Comparison of ENCODE assay signal across 22 cellular contexts in genomic region chr2:146985753-146986152, GRCh38.
DNase-seq lines count a peak whose midpoint lies in the region; ATAC-seq and TF ChIP-seq lines count a peak whose summit lies in the region.
"Had no signal": no experiment of that assay in that cellular context is flagged by ENCODE, and none has a peak within 500 bp of the region (broad histone marks: within the 10 kb centered on the region; RNA-seq: fewer than 3 reads in every experiment).

No MANE protein-coding gene starts in this region.

- H3K4me2 ChIP-seq in BLaER1: peak overlapping the region; percentile 61

- H3K4me1 ChIP-seq in BLaER1: peaks cover 31% of the 10 kb centered on the region
- H3K4me1 ChIP-seq: parathyroid adenoma had no signal

- H3K27me3 ChIP-seq in BLaER1: no peaks in the 10 kb centered on the region
- no peaks in the 10 kb centered on the region for H3K27me3 ChIP-seq in CD4-positive, alpha-beta T cell (ENCODE audit: control insufficient read depth, insufficient read depth, low read length)

- no peaks in the 10 kb centered on the region for H3K9me3 ChIP-seq in BLaER1
- no peaks in the 10 kb centered on the region for H3K9me3 ChIP-seq in CD4-positive, alpha-beta T cell (ENCODE audit: control insufficient read depth, low read length)

- H3K27me3 Mint-ChIP-seq in endothelial cell (ENCODE audit: unreplicated experiment): no peaks in the 10 kb centered on the region
- H3K27me3 Mint-ChIP-seq in nephron progenitor cell (ENCODE audit: low read depth, poor library complexity): no peaks in the 10 kb centered on the region
- peaks cover 25% of the 10 kb centered on the region for H3K27me3 Mint-ChIP-seq in CD4-positive, alpha-beta T cell
- H3K27me3 Mint-ChIP-seq: activated naive CD4-positive, alpha-beta T cell treated with anti-CD3 and anti-CD28 coated beads, Interleukin-2, amount 10 ng/mL, durations not matched to agents 7 days and 5 days had no signal

- H3K4me3 ChIP-seq in BLaER1: no peak overlapping the region
- H3K4me3 ChIP-seq: skin epidermis had no signal

- H3K4me3 Mint-ChIP-seq in endothelial cell (ENCODE audit: unreplicated experiment) (no peak overlapping the region), nephron progenitor cell (no peak overlapping the region)
- no peak overlapping the region for H3K4me3 Mint-ChIP-seq in CD4-positive, alpha-beta T cell
- H3K4me3 Mint-ChIP-seq: activated CD4-positive, alpha-beta memory T cell treated with anti-CD3 and anti-CD28 coated beads for 36 hours; activated naive CD4-positive, alpha-beta T cell treated with anti-CD3 and anti-CD28 coated beads, Interleukin-2, amount 10 ng/mL, durations not matched to agents 7 days and 5 days; activated T-cell treated with anti-CD3 and anti-CD28 coated beads, Interleukin-2, amount 50 U/mL, for 24 hours had no signal

- no peaks in the 10 kb centered on the region for H4K20me1 ChIP-seq in BLaER1

- no peak overlapping the region; the same call in 1 of the 2 replicates for H3K27ac ChIP-seq in BLaER1
- no peak overlapping the region for H3K27ac ChIP-seq in CD4-positive, alpha-beta T cell (ENCODE audit: low read depth, low read length)
- H3K27ac ChIP-seq: C4-2B, HL-60, parathyroid adenoma had no signal

- POLR2A ChIA-PET in CD4-positive, alpha-beta T cell (lab: Charles Lee): no interaction called here

- DNase-seq in endothelial cell (ENCODE audit: low spot score) (no peak), nephron progenitor cell (no peak), islet precursor cell (no peak), KBM-7 (no peak)
- DNase-seq in CD4-positive, alpha-beta T cell: no peak
- DNase-seq: activated CD4-positive, alpha-beta memory T cell treated with anti-CD3 and anti-CD28 coated beads for 36 hours; activated naive CD4-positive, alpha-beta T cell treated with anti-CD3 and anti-CD28 coated beads, Interleukin-2, amount 10 ng/mL, durations not matched to agents 7 days and 5 days; activated T-cell treated with anti-CD3 and anti-CD28 coated beads, Interleukin-2, amount 50 U/mL, for 24 hours; DMS53; IMR-90; NCI-H1930; NCI-H446 treated with DMSO at 0.1 percent for 48 hours; T-helper 1 cell had no signal

- TF ChIP-seq CTCF in endothelial cell (IDR thresholded peaks at IDR 0.05; ENCODE audit: unreplicated experiment) (no peak), nephron progenitor cell (IDR thresholded peaks at IDR 0.05) (no peak)
- no peak for TF ChIP-seq CTCF in CD4-positive, alpha-beta T cell (IDR thresholded peaks at IDR 0.05)

- intact Hi-C loops in CD4-positive, alpha-beta T cell (cut with DNase I, micrococcal nuclease): no loop called here

- no peaks in the 10 kb centered on the region for H3K9me3 Mint-ChIP-seq in endothelial cell (ENCODE audit: unreplicated experiment)
- no peaks in the 10 kb centered on the region for H3K9me3 Mint-ChIP-seq in nephron progenitor cell
- no peaks in the 10 kb centered on the region for H3K9me3 Mint-ChIP-seq in CD4-positive, alpha-beta T cell
- H3K9me3 Mint-ChIP-seq: activated CD4-positive, alpha-beta memory T cell treated with anti-CD3 and anti-CD28 coated beads for 36 hours; activated naive CD4-positive, alpha-beta T cell treated with anti-CD3 and anti-CD28 coated beads, Interleukin-2, amount 10 ng/mL, durations not matched to agents 7 days and 5 days; activated T-cell treated with anti-CD3 and anti-CD28 coated beads, Interleukin-2, amount 50 U/mL, for 24 hours had no signal

- CTCF ChIA-PET in CD4-positive, alpha-beta T cell (lab: Charles Lee): no interaction called here

- peaks cover 12% of the 10 kb centered on the region for H3K4me1 Mint-ChIP-seq in endothelial cell (ENCODE audit: unreplicated experiment)
- H3K4me1 Mint-ChIP-seq in nephron progenitor cell: peaks cover 29% of the 10 kb centered on the region
- H3K4me1 Mint-ChIP-seq in CD4-positive, alpha-beta T cell (ENCODE audit: low read depth): no peaks in the 10 kb centered on the region
- H3K4me1 Mint-ChIP-seq: activated naive CD4-positive, alpha-beta T cell treated with anti-CD3 and anti-CD28 coated beads, Interleukin-2, amount 10 ng/mL, durations not matched to agents 7 days and 5 days had no signal

- no peaks in the 10 kb centered on the region for H3K36me3 ChIP-seq in BLaER1

- ATAC-seq in HG03520 (IDR thresholded peaks at IDR 0.05; ENCODE audit: unreplicated experiment) (peak; percentile 25), HG02623 (IDR thresholded peaks at IDR 0.05; ENCODE audit: unreplicated experiment) (no peak)
- no peak for ATAC-seq in CD4-positive, alpha-beta T cell (ENCODE audit: poor library complexity)
- ATAC-seq: left lobe of liver, Right ventricle myocardium inferior had no signal

- H3K27ac Mint-ChIP-seq in endothelial cell (ENCODE audit: unreplicated experiment) (peak overlapping the region; percentile 38), nephron progenitor cell (peak overlapping the region; percentile 88)
- H3K27ac Mint-ChIP-seq in CD4-positive, alpha-beta T cell: no peak overlapping the region
- H3K27ac Mint-ChIP-seq: activated CD4-positive, alpha-beta memory T cell treated with anti-CD3 and anti-CD28 coated beads for 36 hours; activated naive CD4-positive, alpha-beta T cell treated with anti-CD3 and anti-CD28 coated beads, Interleukin-2, amount 10 ng/mL, durations not matched to agents 7 days and 5 days; activated T-cell treated with anti-CD3 and anti-CD28 coated beads, Interleukin-2, amount 50 U/mL, for 24 hours had no signal

- H3K36me3 Mint-ChIP-seq in endothelial cell (ENCODE audit: low read depth, unreplicated experiment): no peaks in the 10 kb centered on the region
- no peaks in the 10 kb centered on the region for H3K36me3 Mint-ChIP-seq in nephron progenitor cell (ENCODE audit: low read depth)
- no peaks in the 10 kb centered on the region for H3K36me3 Mint-ChIP-seq in CD4-positive, alpha-beta T cell (ENCODE audit: low read depth)
- H3K36me3 Mint-ChIP-seq: activated CD4-positive, alpha-beta memory T cell treated with anti-CD3 and anti-CD28 coated beads for 36 hours; activated naive CD4-positive, alpha-beta T cell treated with anti-CD3 and anti-CD28 coated beads, Interleukin-2, amount 10 ng/mL, durations not matched to agents 7 days and 5 days had no signal

- no peak overlapping the region for H3K9ac ChIP-seq in BLaER1
- H3K9ac ChIP-seq: parathyroid adenoma had no signal

- in situ Hi-C loops in KBM-7 (cut with MboI; ENCODE audit: low pct_unique_long_range_greater_than_20kb, low sequenced_read_pairs): no loop called here
